Comparison of ENCODE assay signal across 13 cellular contexts in genomic region chr20:50560867-50561266, GRCh38. TPM values are rescaled to one million over a fixed set of nuclear protein-coding genes. Genes with fewer than 3 reads are reported as not detected.
DNase-seq lines count a peak whose midpoint lies in the region; ATAC-seq and TF ChIP-seq lines count a peak whose summit lies in the region.
"Had no signal": no experiment of that assay in that cellular context is flagged by ENCODE, and none has a peak within 500 bp of the region (broad histone marks: within the 10 kb centered on the region; RNA-seq: fewer than 3 reads in every experiment).

No MANE protein-coding gene starts in this region.

- DNase-seq in mammary epithelial cell (no peak), neural progenitor cell (ENCODE audit: low spot score) (no peak), NCI-H1417 (lab: John Stamatoyannopoulos, UW) (no peak), NCI-H1436 treated with DMSO at 0.1 percent for 48 hours (lab: John Stamatoyannopoulos, UW) (no peak)
- DNase-seq: DMS153, Kasumi-1, naive B cell, NCI-H748 treated with DMSO at 0.1 percent for 48 hours had no signal

- no peak overlapping the region for H2AFZ ChIP-seq in ACC112 (ENCODE audit: low read length, unreplicated experiment)
- peak overlapping the region; percentile 15 for H2AFZ ChIP-seq in mammary epithelial cell (ENCODE audit: low read depth, low read length)
- no peak overlapping the region for H2AFZ ChIP-seq in neural progenitor cell (replicated peaks)

- H3K4me3 ChIP-seq in ACC112 (ENCODE audit: low read depth, low read length) (peak overlapping the region; percentile 38; the same call in 1 of the 2 replicates), HEK293 (ENCODE audit: low read depth, low read length) (no peak overlapping the region), mammary epithelial cell (replicated peaks in 1 of 3; ENCODE audit: insufficient read depth in 1 of 3, low read depth in 2 of 3, low read length in 3 of 3) (no peak overlapping the region), neural progenitor cell (no peak overlapping the region)

- dilution Hi-C loops in mammary epithelial cell (cut with HindIII; ENCODE audit: low sequenced_read_pairs) = loop anchor here (5.0 kb wide), 1 partner anchor 34 kb away; no protein-coding TSS in a partner anchor

- intact Hi-C loops in mammary epithelial cell (cut with micrococcal nuclease) = loop anchor here (2.0 kb wide), 1 partner anchor 14 kb away; no protein-coding TSS in a partner anchor

- peaks cover 4% of the 10 kb centered on the region for H3K9me3 Mint-ChIP-seq in neural progenitor cell

- peaks cover 31% of the 10 kb centered on the region for H3K36me3 ChIP-seq in ACC112 (ENCODE audit: insufficient read depth, low read length)
- peaks cover 0 to 25% of the 10 kb centered on the region in 2 experiments; a peak in 1 of 3 replicates for H3K36me3 ChIP-seq in HEK293 (ENCODE audit: control insufficient read depth in 2 of 2, insufficient read depth in 1 of 2, low read length in 2 of 2)
- peaks cover 29% of the 10 kb centered on the region for H3K36me3 ChIP-seq in mammary epithelial cell (ENCODE audit: insufficient read depth, low read length)
- H3K36me3 ChIP-seq in neural progenitor cell = no peaks in the 10 kb centered on the region

- TF ChIP-seq CTCF in HEK293 (tag by site-specific recombination; IDR thresholded peaks at IDR 0.05) = no peak
- no peak for TF ChIP-seq CTCF in mammary epithelial cell (conservative IDR thresholded peaks at IDR 0.05 in 1 of 2, IDR thresholded peaks at IDR 0.05 in 1 of 2; ENCODE audit: extremely low read depth in 1 of 2, insufficient read depth in 1 of 2, low read depth in 1 of 2, low read length in 2 of 2)
- no peak for TF ChIP-seq CTCF in neural progenitor cell (IDR thresholded peaks at IDR 0.05)

- H3K36me3 Mint-ChIP-seq in neural progenitor cell = peaks cover 20% of the 10 kb centered on the region

- H3K27ac ChIP-seq in ACC112 (ENCODE audit: low read depth, low read length) (peak overlapping the region; percentile 90), HEK293 (ENCODE audit: extremely low read depth, low read depth, low read length) (no peak overlapping the region), mammary epithelial cell (ENCODE audit: insufficient read depth, low read depth, low read length) (peak overlapping the region; percentile 78), neural progenitor cell (no peak overlapping the region)
- H3K27ac ChIP-seq: VCaP had no signal

- peak overlapping the region; percentile 23 for H3K9ac ChIP-seq in mammary epithelial cell (ENCODE audit: insufficient read depth, low read length)
- H3K9ac ChIP-seq in neural progenitor cell = no peak overlapping the region

- peaks cover 2% of the 10 kb centered on the region for H3K27me3 Mint-ChIP-seq in neural progenitor cell (ENCODE audit: insufficient read depth, low read depth)
- H3K27me3 Mint-ChIP-seq: naive B cell had no signal

- H3K4me1 ChIP-seq in ACC112 (ENCODE audit: control insufficient read depth, insufficient read depth, low read length, unreplicated experiment) (peaks cover 43% of the 10 kb centered on the region), HEK293 (ENCODE audit: control insufficient read depth, insufficient read depth, low read length) (peaks cover 3% of the 10 kb centered on the region), mammary epithelial cell (ENCODE audit: insufficient read depth, low read length) (peaks cover 38% of the 10 kb centered on the region), neural progenitor cell (no peaks in the 10 kb centered on the region)

- 28% methylated on average over 5 of the region's 5 CpGs for WGBS in mammary epithelial cell (ENCODE audit: low coverage, missing lambda C conversion rate)

- peaks cover 27% of the 10 kb centered on the region for H3K4me1 Mint-ChIP-seq in neural progenitor cell

- H3K4me2 ChIP-seq in mammary epithelial cell (ENCODE audit: insufficient read depth, low read depth, low read length) (peak overlapping the region; percentile 56), neural progenitor cell (no peak overlapping the region)

- H4K20me1 ChIP-seq in mammary epithelial cell (ENCODE audit: insufficient read depth, low read length) = no peaks in the 10 kb centered on the region
- H4K20me1 ChIP-seq in neural progenitor cell (ENCODE audit: low read depth) = no peaks in the 10 kb centered on the region

- in situ Hi-C loops in mammary epithelial cell (cut with MboI; ENCODE audit: low sequenced_read_pairs in 2 of 2) = no loop called here

- H3F3A ChIP-seq in neural progenitor cell (ENCODE audit: low read depth) = no peaks in the 10 kb centered on the region

- peak overlapping the region; percentile 12 for H3K27ac Mint-ChIP-seq in neural progenitor cell

- CTCF ChIA-PET in HEK293 (lab: Yijun Ruan, JAX) = interaction anchor here (0.7 to 1.4 kb wide), 4 partner anchors 9 to 1875 kb away, joined by 3 to 6 read pairs (median 4); no protein-coding TSS in a partner anchor
- CTCF ChIA-PET in mammary epithelial cell (lab: Charles Lee; ENCODE audit: low non-redundant PET) = interaction anchor here (0.7 kb wide), 1 partner anchor 25 kb away, joined by 3 read pairs; no protein-coding TSS in a partner anchor

- H3K79me2 ChIP-seq in ACC112 (ENCODE audit: control insufficient read depth, insufficient read depth, low read length, unreplicated experiment) (peaks cover 64% of the 10 kb centered on the region), mammary epithelial cell (ENCODE audit: insufficient read depth, low read length) (peaks cover 92% of the 10 kb centered on the region), neural progenitor cell (ENCODE audit: low read depth) (peaks cover 17% of the 10 kb centered on the region)

- H3K9me3 ChIP-seq in HEK293 (ENCODE audit: control insufficient read depth, insufficient read depth, low read depth, low read length) = no peaks in the 10 kb centered on the region
- H3K9me3 ChIP-seq in mammary epithelial cell (replicated peaks; ENCODE audit: insufficient read depth, low read length) = no peaks in the 10 kb centered on the region
- H3K9me3 ChIP-seq in neural progenitor cell (ENCODE audit: low read depth) = no peaks in the 10 kb centered on the region

- BruUV-seq in mammary epithelial cell (replicated peaks; lab: Mats Ljungman, UMichigan) = no TSS peak

- H3K27me3 ChIP-seq in ACC112 (ENCODE audit: insufficient read depth, low read length) (no peaks in the 10 kb centered on the region), mammary epithelial cell (ENCODE audit: insufficient read depth, low read length) (no peaks in the 10 kb centered on the region), neural progenitor cell (no peaks in the 10 kb centered on the region)

- no peak for ATAC-seq in HG03460 (IDR thresholded peaks at IDR 0.05; ENCODE audit: unreplicated experiment)
- no peak for ATAC-seq in HG03520 (IDR thresholded peaks at IDR 0.05; ENCODE audit: unreplicated experiment)

- POLR2A ChIA-PET in HEK293 (lab: Yijun Ruan, JAX) = no interaction called here

- no peak overlapping the region for H3K4me3 Mint-ChIP-seq in neural progenitor cell
- H3K4me3 Mint-ChIP-seq: naive B cell had no signal

TF ChIP-seq in HEK293, 187 proteins besides CTCF, POLR2A, EP300 and RAD21:
- TF ChIP-seq EGR2 (tag by site-specific recombination; IDR thresholded peaks at IDR 0.05; ENCODE audit: low read depth) (peak; percentile 73), SP7 (tag by site-specific recombination; IDR thresholded peaks at IDR 0.05) (no peak), ZNF133 (tag by site-specific recombination; IDR thresholded peaks at IDR 0.05) (no peak), ZNF747 (tag by site-specific recombination; IDR thresholded peaks at IDR 0.05) (no peak), INSM2 (tag by site-specific recombination; IDR thresholded peaks at IDR 0.05) (no peak), ZFHX2 (tag by site-specific recombination; conservative IDR thresholded peaks at IDR 0.05) (peak; percentile 50)
TF ChIP-seq in HEK293: peak in this region for 2.

RNA-seq across cellular contexts. Expression of gene PTPN1, which starts 50.7 kb away (rescaled TPM):
- total RNA-seq in mammary epithelial cell = 10 to 100 TPM; 43.5 to 90.8 TPM
- polyA plus RNA-seq in mammary epithelial cell = 77.0 TPM
- polyA minus RNA-seq in mammary epithelial cell = 105 TPM
- 35.3 and 38.1 TPM in 2 replicates for total RNA-seq in neural progenitor cell (ENCODE audit: low replicate concordance)

Comparison
In these comparisons a context has a peak if more than half of its experiments do, and no peak if none do; other contexts are left out.
1. H3K27ac ChIP-seq: peak in ACC112 (single experiment) and mammary epithelial cell (single experiment); none in HEK293 (single experiment) and neural progenitor cell (single experiment).